In the genomic region with DNA sequence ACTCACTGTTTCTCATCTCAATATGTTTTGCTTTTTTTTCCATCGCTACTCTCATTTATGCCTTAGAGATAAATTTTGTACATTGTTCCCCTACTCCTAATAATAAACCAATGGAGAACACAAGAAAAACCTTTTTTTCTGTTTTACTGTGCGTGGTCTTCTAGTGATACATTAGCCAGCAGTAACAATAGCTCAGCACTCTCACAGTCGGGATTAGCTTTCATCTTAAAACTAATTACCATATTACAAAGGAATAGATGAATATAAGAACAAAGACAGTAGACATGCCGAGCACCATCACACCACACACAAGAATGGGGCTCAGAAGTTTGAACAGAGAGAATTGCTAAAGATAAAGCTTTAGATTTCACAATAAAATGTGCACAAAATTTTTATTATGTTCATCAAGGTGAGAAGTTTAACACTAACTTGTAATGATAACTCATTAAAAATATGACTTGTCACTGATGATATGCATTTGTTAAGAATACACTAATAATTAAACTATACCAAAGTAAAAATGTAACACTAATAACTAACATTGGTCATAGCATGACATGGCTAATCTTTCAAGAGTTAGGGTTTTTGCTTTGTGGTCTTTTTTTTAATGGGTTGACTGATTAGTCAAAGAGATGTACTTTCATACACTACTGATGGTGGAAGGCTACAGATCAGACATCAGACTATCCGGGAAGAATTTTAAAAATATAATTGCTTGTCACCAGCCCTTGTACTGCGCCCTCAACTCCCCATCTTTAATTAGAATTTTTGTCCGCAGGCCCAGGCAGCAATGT, we compare ENCODE assay signal across 23 cellular contexts.
"Had no signal": no experiment of that assay in that cellular context is flagged by ENCODE, and none has a peak within 500 bp of the region (broad histone marks: within the 10 kb centered on the region; RNA-seq: fewer than 3 reads in every experiment).

No MANE protein-coding gene starts in this region.

- H3K4me3 Mint-ChIP-seq: activated naive CD8-positive, alpha-beta T cell treated with anti-CD3 and anti-CD28 coated beads for 36 hours; activated T-cell treated with anti-CD3 and anti-CD28 coated beads, Interleukin-2, amount 50 U/mL, for 4 hours; mesothelial cell of epicardium; natural killer cell; stimulated activated naive CD8-positive, alpha-beta T cell treated with anti-CD3 and anti-CD28 coated beads, Interleukin-15, Interleukin-2, amounts not matched to agents 100 ng/mL and 50 ng/mL, for 24 hours had no signal

- H3K27me3 ChIP-seq: breast epithelium, colonic mucosa, esophagus squamous epithelium, gastrocnemius medialis, pancreas, thyroid gland, upper lobe of right lung had no signal

- H3K4me1 Mint-ChIP-seq: mesothelial cell of epicardium had no signal

- ATAC-seq: activated T-cell treated with anti-CD3 and anti-CD28 coated beads, Interleukin-2, amount 50 U/mL, for 4 hours; gastrocnemius medialis; natural killer cell; pancreas; psoas muscle; right cardiac atrium; upper lobe of right lung had no signal

- H3K27ac Mint-ChIP-seq: activated naive CD8-positive, alpha-beta T cell treated with anti-CD3 and anti-CD28 coated beads for 36 hours; mesothelial cell of epicardium; natural killer cell; stimulated activated naive CD8-positive, alpha-beta T cell treated with anti-CD3 and anti-CD28 coated beads, Interleukin-15, Interleukin-2, amounts not matched to agents 100 ng/mL and 50 ng/mL, for 24 hours had no signal

- H3K36me3 ChIP-seq: breast epithelium, colonic mucosa, esophagus squamous epithelium, gastrocnemius medialis, left ventricle myocardium inferior, pancreas, thyroid gland, upper lobe of right lung had no signal

- H3K4me1 ChIP-seq: breast epithelium, colonic mucosa, esophagus squamous epithelium, gastrocnemius medialis, pancreas, psoas muscle, thyroid gland, upper lobe of right lung had no signal

- DNase-seq: activated CD4-positive, alpha-beta T cell treated with anti-CD3 and anti-CD28 coated beads for 1 hour; activated CD8-positive, alpha-beta memory T cell treated with anti-CD3 and anti-CD28 coated beads for 24 hours; activated CD8-positive, alpha-beta memory T cell treated with anti-CD3 and anti-CD28 coated beads, Interleukin-2, amount 50 U/mL, for 48 hours; activated naive CD4-positive, alpha-beta T cell treated with Interleukin-2 at 50 U/mL for 16 hours; activated naive CD8-positive, alpha-beta T cell treated with anti-CD3 and anti-CD28 coated beads for 36 hours; activated T-cell treated with anti-CD3 and anti-CD28 coated beads, Interleukin-2, amount 50 U/mL, for 4 hours; colonic mucosa; dorsolateral prefrontal cortex; esophagus squamous epithelium; gastrocnemius medialis; hippocampal formation; left ventricle myocardium inferior; natural killer cell; pancreas; psoas muscle; right cardiac atrium; stimulated activated CD4-positive, alpha-beta T cell treated with anti-CD3 and anti-CD28 coated beads, Interleukin-4, amount 100 ng/mL, for 4 hours; substantia nigra; thyroid gland; upper lobe of right lung had no signal

- H3K36me3 Mint-ChIP-seq: activated naive CD8-positive, alpha-beta T cell treated with anti-CD3 and anti-CD28 coated beads for 36 hours; mesothelial cell of epicardium; natural killer cell had no signal

- H3K27ac ChIP-seq: breast epithelium, colonic mucosa, dorsolateral prefrontal cortex, esophagus squamous epithelium, gastrocnemius medialis, left ventricle myocardium inferior, pancreas, psoas muscle, thyroid gland, upper lobe of right lung had no signal

- H3K9me3 Mint-ChIP-seq: natural killer cell; stimulated activated naive CD8-positive, alpha-beta T cell treated with anti-CD3 and anti-CD28 coated beads, Interleukin-15, Interleukin-2, amounts not matched to agents 100 ng/mL and 50 ng/mL, for 24 hours had no signal

- H3K9me3 ChIP-seq: breast epithelium, colonic mucosa, esophagus squamous epithelium, gastrocnemius medialis, pancreas, thyroid gland, upper lobe of right lung had no signal

- H3K4me3 ChIP-seq: breast epithelium, colonic mucosa, dorsolateral prefrontal cortex, esophagus squamous epithelium, gastrocnemius medialis, left ventricle myocardium inferior, pancreas, psoas muscle, thyroid gland, upper lobe of right lung had no signal
